In the genomic region with DNA sequence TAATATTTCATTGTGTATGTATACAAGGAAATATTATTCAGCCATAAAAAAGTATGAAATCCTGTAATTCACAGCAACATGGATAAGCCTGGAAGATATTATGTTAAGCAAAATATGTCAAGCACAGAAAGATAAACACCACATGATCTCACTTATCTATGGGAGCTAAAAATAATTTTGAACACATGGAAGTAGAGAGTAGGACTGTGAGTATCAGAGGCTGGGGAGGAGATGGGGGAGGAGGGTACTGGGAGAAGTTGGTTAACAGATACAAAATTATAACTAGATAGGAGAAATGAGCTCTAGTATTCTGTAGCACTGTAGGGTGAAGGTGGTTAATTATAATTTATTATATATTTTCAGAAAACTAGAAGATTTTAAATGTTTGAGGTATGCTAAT, we compare ENCODE assay signal across 32 cellular contexts.
"Had no signal": no experiment of that assay in that cellular context is flagged by ENCODE, and none has a peak within 500 bp of the region (broad histone marks: within the 10 kb centered on the region; RNA-seq: fewer than 3 reads in every experiment).

No MANE protein-coding gene starts in this region.

- ATAC-seq: activated CD4-positive, alpha-beta T cell treated with anti-CD3 and anti-CD28 coated beads for 36 hours; activated CD8-positive, alpha-beta memory T cell treated with anti-CD3 and anti-CD28 coated beads, Interleukin-2, amount 10 ng/mL, durations not matched to agents 7 days and 5 days; activated CD8-positive, alpha-beta T cell treated with anti-CD3 and anti-CD28 coated beads, Interleukin-2, amount 10 ng/mL, durations not matched to agents 7 days and 5 days; activated naive CD4-positive, alpha-beta T cell treated with anti-CD3 and anti-CD28 coated beads, Interleukin-2, amount 50 U/mL, for 72 hours; body of pancreas; effector memory CD8-positive, alpha-beta T cell; gastroesophageal sphincter had no signal

- H3K4me1 Mint-ChIP-seq: activated CD4-positive, alpha-beta T cell treated with anti-CD3 and anti-CD28 coated beads for 36 hours; activated CD4-positive, alpha-beta T cell treated with anti-CD3 and anti-CD28 coated beads, Interleukin-2, amount 10 ng/mL, durations not matched to agents 24 days and 14 days; activated CD8-positive, alpha-beta memory T cell treated with anti-CD3 and anti-CD28 coated beads, Interleukin-2, amount 10 ng/mL, durations not matched to agents 7 days and 5 days; activated naive CD4-positive, alpha-beta T cell treated with anti-CD3 and anti-CD28 coated beads, Interleukin-2, amount 10 ng/mL, durations not matched to agents 7 days and 5 days; activated naive CD8-positive, alpha-beta T cell treated with anti-CD3 and anti-CD28 coated beads, Interleukin-2, amount 10 ng/mL, durations not matched to agents 7 days and 5 days had no signal

- H3K36me3 Mint-ChIP-seq: activated CD4-positive, alpha-beta memory T cell treated with anti-CD3 and anti-CD28 coated beads for 36 hours; activated CD8-positive, alpha-beta memory T cell treated with anti-CD3 and anti-CD28 coated beads, Interleukin-2, amount 10 ng/mL, durations not matched to agents 7 days and 5 days; activated naive CD4-positive, alpha-beta T cell treated with anti-CD3 and anti-CD28 coated beads, Interleukin-2, amount 10 ng/mL, durations not matched to agents 7 days and 5 days; activated naive CD4-positive, alpha-beta T cell treated with anti-CD3 and anti-CD28 coated beads, Interleukin-2, amount 50 U/mL, for 72 hours; activated naive CD8-positive, alpha-beta T cell treated with anti-CD3 and anti-CD28 coated beads, Interleukin-2, amount 10 ng/mL, durations not matched to agents 7 days and 5 days had no signal

- FAIRE-seq: colon, endothelial cell of umbilical vein had no signal

- H3K27me3 ChIP-seq: body of pancreas, esophagus squamous epithelium, gastroesophageal sphincter, heart right ventricle had no signal

- H3K36me3 ChIP-seq: esophagus squamous epithelium, gastroesophageal sphincter, heart right ventricle had no signal

- H3K4me3 ChIP-seq: body of pancreas, esophagus squamous epithelium, gastroesophageal sphincter, heart right ventricle had no signal

- H3K27ac Mint-ChIP-seq: activated CD4-positive, alpha-beta memory T cell treated with anti-CD3 and anti-CD28 coated beads for 36 hours; activated CD4-positive, alpha-beta T cell treated with anti-CD3 and anti-CD28 coated beads for 36 hours; activated CD4-positive, alpha-beta T cell treated with anti-CD3 and anti-CD28 coated beads, Interleukin-2, amount 10 ng/mL, durations not matched to agents 24 days and 14 days; activated CD8-positive, alpha-beta memory T cell treated with anti-CD3 and anti-CD28 coated beads, Interleukin-2, amount 10 ng/mL, durations not matched to agents 7 days and 5 days; activated CD8-positive, alpha-beta T cell treated with anti-CD3 and anti-CD28 coated beads, Interleukin-2, amount 10 ng/mL, durations not matched to agents 7 days and 5 days; activated naive CD4-positive, alpha-beta T cell treated with anti-CD3 and anti-CD28 coated beads, Interleukin-2, amount 10 ng/mL, durations not matched to agents 7 days and 5 days; activated naive CD4-positive, alpha-beta T cell treated with anti-CD3 and anti-CD28 coated beads, Interleukin-2, amount 50 U/mL, for 72 hours; activated naive CD8-positive, alpha-beta T cell treated with anti-CD3 and anti-CD28 coated beads, Interleukin-2, amount 10 ng/mL, durations not matched to agents 7 days and 5 days; activated T-helper 1 cell treated with anti-CD3 and anti-CD28 coated beads, Interleukin-12 subunit alpha, Interleukin-12 subunit beta, Interleukin-2, Interleukin-4 antibody, amounts not matched to agents 30 ng/mL and 10 ng/mL and 1 ng/mL, durations not matched to agents 14 hours and 24 hours and 36 hours; effector memory CD8-positive, alpha-beta T cell had no signal

- DNase-seq: activated CD4-positive, alpha-beta memory T cell treated with anti-CD3 and anti-CD28 coated beads for 36 hours; activated CD4-positive, alpha-beta T cell treated with anti-CD3 and anti-CD28 coated beads for 36 hours; activated CD4-positive, alpha-beta T cell treated with anti-CD3 and anti-CD28 coated beads, Interleukin-2, amount 10 ng/mL, durations not matched to agents 24 days and 14 days; activated CD4-positive, CD25-positive, alpha-beta regulatory T cell; activated CD4-positive, CD25-positive, alpha-beta regulatory T cell treated with anti-CD3 and anti-CD28 coated beads, Interleukin-2, amount 50 U/mL, for 72 hours; activated CD8-positive, alpha-beta memory T cell treated with anti-CD3 and anti-CD28 coated beads, Interleukin-2, amount 10 ng/mL, durations not matched to agents 7 days and 5 days; activated CD8-positive, alpha-beta memory T cell treated with anti-CD3 and anti-CD28 coated beads, Interleukin-2, amount 50 U/mL, for 4 hours; activated CD8-positive, alpha-beta T cell treated with anti-CD3 and anti-CD28 coated beads, Interleukin-2, amount 10 ng/mL, durations not matched to agents 7 days and 5 days; activated gamma-delta T cell; activated naive CD4-positive, alpha-beta T cell; activated naive CD4-positive, alpha-beta T cell treated with anti-CD3 and anti-CD28 coated beads, Interleukin-2, amount 10 ng/mL, durations not matched to agents 7 days and 5 days; activated naive CD8-positive, alpha-beta T cell treated with anti-CD3 and anti-CD28 coated beads, Interleukin-2, amount 10 ng/mL, durations not matched to agents 7 days and 5 days; activated T-cell treated with anti-CD3 and anti-CD28 coated beads, Interleukin-2, amount 50 U/mL, for 1 hour; activated T-cell treated with anti-CD3 and anti-CD28 coated beads, Interleukin-2, amount 50 U/mL, for 48 hours; amniotic stem cell; anterior cingulate cortex; body of pancreas; central memory CD4-positive, alpha-beta T cell; cerebellar nuclear complex; cortex of kidney; dermis blood vessel endothelial cell; effector CD4-positive, alpha-beta T cell; effector memory CD8-positive, alpha-beta T cell; esophagus squamous epithelium; foreskin melanocyte; heart right ventricle; T-helper 2 cell had no signal

- H3K27ac ChIP-seq: body of pancreas, esophagus squamous epithelium, gastroesophageal sphincter, heart right ventricle had no signal

- H3K4me3 Mint-ChIP-seq: activated CD4-positive, alpha-beta memory T cell treated with anti-CD3 and anti-CD28 coated beads for 36 hours; activated CD4-positive, alpha-beta T cell treated with anti-CD3 and anti-CD28 coated beads for 36 hours; activated CD4-positive, alpha-beta T cell treated with anti-CD3 and anti-CD28 coated beads, Interleukin-2, amount 10 ng/mL, durations not matched to agents 24 days and 14 days; activated CD8-positive, alpha-beta memory T cell treated with anti-CD3 and anti-CD28 coated beads, Interleukin-2, amount 10 ng/mL, durations not matched to agents 7 days and 5 days; activated CD8-positive, alpha-beta T cell treated with anti-CD3 and anti-CD28 coated beads, Interleukin-2, amount 10 ng/mL, durations not matched to agents 7 days and 5 days; activated naive CD4-positive, alpha-beta T cell treated with anti-CD3 and anti-CD28 coated beads, Interleukin-2, amount 10 ng/mL, durations not matched to agents 7 days and 5 days; activated naive CD8-positive, alpha-beta T cell treated with anti-CD3 and anti-CD28 coated beads, Interleukin-2, amount 10 ng/mL, durations not matched to agents 7 days and 5 days; activated T-helper 1 cell treated with anti-CD3 and anti-CD28 coated beads, Interleukin-12 subunit alpha, Interleukin-12 subunit beta, Interleukin-2, Interleukin-4 antibody, amounts not matched to agents 30 ng/mL and 10 ng/mL and 1 ng/mL, durations not matched to agents 14 hours and 24 hours and 36 hours; effector memory CD8-positive, alpha-beta T cell had no signal

- H3K9me3 Mint-ChIP-seq: activated CD4-positive, alpha-beta memory T cell treated with anti-CD3 and anti-CD28 coated beads for 36 hours; activated CD4-positive, alpha-beta T cell treated with anti-CD3 and anti-CD28 coated beads, Interleukin-2, amount 10 ng/mL, durations not matched to agents 24 days and 14 days; activated naive CD4-positive, alpha-beta T cell treated with anti-CD3 and anti-CD28 coated beads, Interleukin-2, amount 10 ng/mL, durations not matched to agents 7 days and 5 days; activated naive CD4-positive, alpha-beta T cell treated with anti-CD3 and anti-CD28 coated beads, Interleukin-2, amount 50 U/mL, for 72 hours; activated naive CD8-positive, alpha-beta T cell treated with anti-CD3 and anti-CD28 coated beads, Interleukin-2, amount 10 ng/mL, durations not matched to agents 7 days and 5 days; activated T-helper 1 cell treated with anti-CD3 and anti-CD28 coated beads, Interleukin-12 subunit alpha, Interleukin-12 subunit beta, Interleukin-2, Interleukin-4 antibody, amounts not matched to agents 30 ng/mL and 10 ng/mL and 1 ng/mL, durations not matched to agents 14 hours and 24 hours and 36 hours had no signal
